ENCODE assay signal across 10 cellular contexts in genomic region chr5:41532485-41532884, GRCh38. TPM values are rescaled to one million over a fixed set of nuclear protein-coding genes. Genes with fewer than 3 reads are reported as not detected.
"Had no signal": no experiment of that assay in that cellular context is flagged by ENCODE, and none has a peak within 500 bp of the region (broad histone marks: within the 10 kb centered on the region; RNA-seq: fewer than 3 reads in every experiment).

No MANE protein-coding gene starts in this region.

- H3K4me2 ChIP-seq: KMS-11 had no signal

- H3K9ac ChIP-seq: KMS-11 had no signal

- H3K4me3 Mint-ChIP-seq: IgD-negative memory B cell had no signal

- H3K27ac Mint-ChIP-seq: IgD-negative memory B cell had no signal

- H3K27me3 Mint-ChIP-seq: IgD-negative memory B cell had no signal

- H3K27ac ChIP-seq: HL-60, KMS-11 had no signal

- H3K36me3 Mint-ChIP-seq: IgD-negative memory B cell had no signal

- DNase-seq: IMR-90, KBM-7, KG1 had no signal

- H3K4me3 ChIP-seq: K562 had no signal

- H3K4me1 Mint-ChIP-seq: IgD-negative memory B cell had no signal

- ATAC-seq: HepG2, K562 had no signal

RNA-seq across cellular contexts. Expression of gene PLCXD3, which starts 22.1 kb away (rescaled TPM):
- total RNA-seq: HepG2, HT-29, HT1080, K562 had no signal
- polyA plus RNA-seq: HepG2, IgD-negative memory B cell, K562 had no signal
